ENCODE assay signal across 8 cellular contexts in the genomic region with DNA sequence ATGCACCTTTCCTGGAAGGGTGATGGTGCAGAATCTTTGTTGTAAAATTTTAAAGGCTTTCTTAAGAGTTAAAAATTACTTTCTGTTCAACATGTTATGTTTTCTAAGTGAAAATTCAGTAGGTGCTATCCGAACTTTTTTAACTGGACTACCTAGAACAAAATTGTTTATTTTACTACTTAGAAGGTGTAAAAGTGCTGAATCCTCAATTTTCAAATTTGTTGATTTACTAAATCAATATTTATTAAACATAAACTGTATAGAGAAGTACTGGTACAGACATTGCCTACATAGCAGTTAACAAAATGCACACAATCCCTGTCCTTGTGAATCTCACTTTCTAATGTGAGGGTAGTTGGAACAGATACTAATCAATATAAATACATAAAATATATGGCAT.
"Had no signal": no experiment of that assay in that cellular context is flagged by ENCODE, and none has a peak within 500 bp of the region (broad histone marks: within the 10 kb centered on the region; RNA-seq: fewer than 3 reads in every experiment).

No MANE protein-coding gene starts in this region.

- H3K4me3 Mint-ChIP-seq: IgD-negative memory B cell had no signal

- H3K27ac ChIP-seq: HL-60, KMS-11 had no signal

- H3K36me3 Mint-ChIP-seq: IgD-negative memory B cell had no signal

- DNase-seq: Karpas-422, Kasumi-1, KBM-7, KG1 had no signal

- H3K27ac Mint-ChIP-seq: IgD-negative memory B cell had no signal

- FAIRE-seq: HTR-8/SVneo had no signal

- H3K4me2 ChIP-seq: KMS-11 had no signal

- H3K9ac ChIP-seq: KMS-11 had no signal
